Comparison of ENCODE assay signal across 8 cellular contexts in the genomic region with DNA sequence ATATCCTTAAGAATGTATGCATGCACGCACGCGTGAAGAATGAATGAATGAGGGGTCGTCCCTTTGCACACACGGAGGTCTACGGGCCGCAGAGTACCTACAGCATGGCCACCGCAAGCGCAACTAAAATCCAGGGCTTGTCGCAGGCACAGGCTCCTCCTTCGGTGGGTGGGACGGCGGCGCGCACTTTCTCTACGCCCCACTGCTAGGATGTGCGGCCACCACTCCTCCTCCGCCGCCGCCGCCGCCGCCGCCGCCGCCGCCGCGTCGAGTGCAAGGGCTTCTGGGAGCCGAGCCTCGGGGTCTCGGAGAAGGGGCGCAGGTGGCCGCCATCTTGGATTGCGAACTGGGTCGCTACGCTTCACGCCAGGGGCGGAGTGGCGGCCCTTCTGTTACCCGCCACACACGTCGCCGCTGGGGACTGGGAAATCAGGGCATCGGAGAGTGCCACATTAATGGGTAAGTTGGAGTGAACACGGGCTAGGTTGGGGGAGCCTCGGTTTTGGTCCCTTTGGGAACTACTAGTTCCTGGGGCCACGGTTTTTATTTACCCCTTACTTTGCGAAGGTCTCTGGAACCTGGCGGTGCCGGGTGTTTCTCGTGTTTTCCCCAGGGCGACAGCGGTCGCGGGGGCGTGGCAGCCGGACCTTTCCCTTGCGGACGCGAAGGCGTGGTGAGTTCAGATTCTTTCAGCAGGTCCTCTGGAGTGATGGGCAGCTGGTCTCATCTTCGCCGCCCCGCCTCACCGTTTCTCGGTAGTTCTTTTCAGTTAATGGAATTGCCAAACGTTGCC. TPM values are rescaled to one million over a fixed set of nuclear protein-coding genes. Genes with fewer than 3 reads are reported as not detected.
DNase-seq lines count a peak whose midpoint lies in the region; ATAC-seq and TF ChIP-seq lines count a peak whose summit lies in the region.

Gene KPNA5 (plus strand): TSS at position 332 of the 793 bp plus-strand sequence. CDS start 124 bp downstream, at position 456.

- peak; percentile 93 for DNase-seq in NCI-H69 (lab: John Stamatoyannopoulos, UW)
- DNase-seq in activated CD4-positive, alpha-beta T cell treated with anti-CD3 and anti-CD28 coated beads, Interleukin-2, amount 50 U/mL, for 1 hour = peak; percentile 92
- peak; percentile 92 for DNase-seq in stimulated activated CD4-positive, alpha-beta T cell treated with anti-CD3 and anti-CD28 coated beads, Interleukin-4, amount 100 ng/mL, for 1 hour

- H3K27me3 Mint-ChIP-seq in dendritic cell treated with granulocyte-macrophage colony-stimulating factor and Interleukin-4, amounts not matched to agents 40 ng/mL and 50 ng/mL, for 4 days = no peaks in the 10 kb centered on the region

- no peaks in the 10 kb centered on the region for H3K9me3 ChIP-seq in liver (ENCODE audit: control insufficient read depth in 4 of 4, low read length in 3 of 4)

- peak within 1 kb of the TSS; percentile 98 for H3K4me3 Mint-ChIP-seq in dendritic cell treated with granulocyte-macrophage colony-stimulating factor and Interleukin-4, amounts not matched to agents 40 ng/mL and 50 ng/mL, for 4 days

- under 1% methylated on average over 69 of the region's 69 CpGs for WGBS in liver

- intact Hi-C loops in dendritic cell treated with granulocyte-macrophage colony-stimulating factor and Interleukin-4, amounts not matched to agents 40 ng/mL and 50 ng/mL, for 4 days (cut with micrococcal nuclease) = no loop called here

- ATAC-seq in GM19372 (IDR thresholded peaks at IDR 0.05; ENCODE audit: low read depth, unreplicated experiment) (peak; percentile 88), HG03521 (IDR thresholded peaks at IDR 0.05; ENCODE audit: unreplicated experiment) (peak; percentile 97)

- peak within 1 kb of the TSS; percentile 88 to 90 (median 90) for H3K4me3 ChIP-seq in liver (ENCODE audit: low read depth in 1 of 3, low read length in 3 of 3)

- peaks cover 24% of the 10 kb centered on the region for H3K4me1 Mint-ChIP-seq in dendritic cell treated with granulocyte-macrophage colony-stimulating factor and Interleukin-4, amounts not matched to agents 40 ng/mL and 50 ng/mL, for 4 days (ENCODE audit: low read depth)

- H3K4me1 ChIP-seq in liver (ENCODE audit: control insufficient read depth in 4 of 4, insufficient read depth in 4 of 4, low read length in 3 of 4) = peaks cover 0 to 10% (median 5%) of the 10 kb centered on the region in 4 donors

- peaks cover 27% of the 10 kb centered on the region for H3K36me3 Mint-ChIP-seq in dendritic cell treated with granulocyte-macrophage colony-stimulating factor and Interleukin-4, amounts not matched to agents 40 ng/mL and 50 ng/mL, for 4 days (ENCODE audit: low read depth)

- no peaks in the 10 kb centered on the region for H3K27me3 ChIP-seq in liver (ENCODE audit: control insufficient read depth in 4 of 4, insufficient read depth in 4 of 4, low read length in 3 of 4)

- peak within 1 kb of the TSS; percentile 67 to 73 for H3K9ac ChIP-seq in liver (ENCODE audit: low read depth in 1 of 2, low read length in 2 of 2)

- TF ChIP-seq RAD21 in liver (IDR thresholded peaks at IDR 0.05) = peak in 1 of 2 donors; percentile 16

- H3K9me3 Mint-ChIP-seq in dendritic cell treated with granulocyte-macrophage colony-stimulating factor and Interleukin-4, amounts not matched to agents 40 ng/mL and 50 ng/mL, for 4 days = no peaks in the 10 kb centered on the region

- no peaks in the 10 kb centered on the region for H3K36me3 ChIP-seq in liver (ENCODE audit: control insufficient read depth in 4 of 4, insufficient read depth in 3 of 4, low read depth in 1 of 4, low read length in 3 of 4)

- H3K27ac ChIP-seq in C4-2B (peak within 1 kb of the TSS; percentile 75), liver (ENCODE audit: low read depth in 1 of 2, low read length in 2 of 2) (peak within 1 kb of the TSS; percentile 72 to 90)

- H3K27ac Mint-ChIP-seq in dendritic cell treated with granulocyte-macrophage colony-stimulating factor and Interleukin-4, amounts not matched to agents 40 ng/mL and 50 ng/mL, for 4 days = peak within 1 kb of the TSS; percentile 94

- TF ChIP-seq CTCF in C4-2B (conservative IDR thresholded peaks at IDR 0.05) (no peak), liver (IDR thresholded peaks at IDR 0.05; ENCODE audit: low read depth, low read length, missing input control) (no peak)

TF ChIP-seq in liver, 16 proteins besides CTCF, POLR2A, EP300 and RAD21:
- TF ChIP-seq NR2F2 (IDR thresholded peaks at IDR 0.05) (no peak), HNF4A (conservative IDR thresholded peaks at IDR 0.05) (no peak), SP1 (IDR thresholded peaks at IDR 0.05) (peak; percentile 65), MAX (IDR thresholded peaks at IDR 0.05) (peak; percentile 16), TAF1 (conservative IDR thresholded peaks at IDR 0.05) (peak; percentile 92), ATF3 (IDR thresholded peaks at IDR 0.05) (no peak), FOXA2 (IDR thresholded peaks at IDR 0.05) (no peak), JUND (IDR thresholded peaks at IDR 0.05) (no peak), HNF4G (IDR thresholded peaks at IDR 0.05) (no peak), YY1 (IDR thresholded peaks at IDR 0.05) (peak; percentile 98), FOXA1 (IDR thresholded peaks at IDR 0.05) (peak; percentile 25)
- TF ChIP-seq, protein P1, sequence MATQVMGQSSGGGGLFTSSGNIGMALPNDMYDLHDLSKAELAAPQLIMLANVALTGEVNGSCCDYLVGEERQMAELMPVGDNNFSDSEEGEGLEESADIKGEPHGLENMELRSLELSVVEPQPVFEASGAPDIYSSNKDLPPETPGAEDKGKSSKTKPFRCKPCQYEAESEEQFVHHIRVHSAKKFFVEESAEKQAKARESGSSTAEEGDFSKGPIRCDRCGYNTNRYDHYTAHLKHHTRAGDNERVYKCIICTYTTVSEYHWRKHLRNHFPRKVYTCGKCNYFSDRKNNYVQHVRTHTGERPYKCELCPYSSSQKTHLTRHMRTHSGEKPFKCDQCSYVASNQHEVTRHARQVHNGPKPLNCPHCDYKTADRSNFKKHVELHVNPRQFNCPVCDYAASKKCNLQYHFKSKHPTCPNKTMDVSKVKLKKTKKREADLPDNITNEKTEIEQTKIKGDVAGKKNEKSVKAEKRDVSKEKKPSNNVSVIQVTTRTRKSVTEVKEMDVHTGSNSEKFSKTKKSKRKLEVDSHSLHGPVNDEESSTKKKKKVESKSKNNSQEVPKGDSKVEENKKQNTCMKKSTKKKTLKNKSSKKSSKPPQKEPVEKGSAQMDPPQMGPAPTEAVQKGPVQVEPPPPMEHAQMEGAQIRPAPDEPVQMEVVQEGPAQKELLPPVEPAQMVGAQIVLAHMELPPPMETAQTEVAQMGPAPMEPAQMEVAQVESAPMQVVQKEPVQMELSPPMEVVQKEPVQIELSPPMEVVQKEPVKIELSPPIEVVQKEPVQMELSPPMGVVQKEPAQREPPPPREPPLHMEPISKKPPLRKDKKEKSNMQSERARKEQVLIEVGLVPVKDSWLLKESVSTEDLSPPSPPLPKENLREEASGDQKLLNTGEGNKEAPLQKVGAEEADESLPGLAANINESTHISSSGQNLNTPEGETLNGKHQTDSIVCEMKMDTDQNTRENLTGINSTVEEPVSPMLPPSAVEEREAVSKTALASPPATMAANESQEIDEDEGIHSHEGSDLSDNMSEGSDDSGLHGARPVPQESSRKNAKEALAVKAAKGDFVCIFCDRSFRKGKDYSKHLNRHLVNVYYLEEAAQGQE (IDR thresholded peaks at IDR 0.05) = peak; percentile 68

RNA-seq across cellular contexts. Expression of gene KPNA5, which starts in this region (rescaled TPM):
- total RNA-seq in liver = 1 to 10 TPM; 3.3 to 3.6 TPM
- 1 to 10 TPM in 1 of 2 donors, under 1 TPM in 1; 0.63 to 1.3 TPM for polyA plus RNA-seq in liver

Comparison
In these comparisons a context has a peak if more than half of its experiments do, and no peak if none do; other contexts are left out.
1. Peak in every context shown above with its lines: DNase-seq, ATAC-seq, H3K4me3 ChIP-seq and H3K27ac ChIP-seq.